8 cellular contexts compared by ENCODE assay signal in genomic region chr6:16421462-16421960, GRCh38.
DNase-seq lines count a peak whose midpoint lies in the region; ATAC-seq, FAIRE-seq and TF ChIP-seq lines count a peak whose summit lies in the region.

No MANE protein-coding gene starts in this region.

- H4K20me1 ChIP-seq in hepatocyte (ENCODE audit: insufficient read depth, poor library complexity, severe bottlenecking), result no peaks in the 10 kb centered on the region

- H3K36me3 Mint-ChIP-seq in IgD-negative memory B cell, result peaks cover 4% of the 10 kb centered on the region

- no peaks in the 10 kb centered on the region for H3K9me3 ChIP-seq in hepatocyte (ENCODE audit: low read depth)
- no peaks in the 10 kb centered on the region for H3K9me3 ChIP-seq in heart left ventricle

- H2AFZ ChIP-seq in hepatocyte, result no peak overlapping the region

- no peak for TF ChIP-seq POLR2A in GM12891 (IDR thresholded peaks at IDR 0.05; ENCODE audit: low read depth, low read length)
- no peak for TF ChIP-seq POLR2A in heart left ventricle (IDR thresholded peaks at IDR 0.05)

- peak overlapping the region; percentile 96 to 100 (median 99) for H3K27ac Mint-ChIP-seq in IgD-negative memory B cell

- H3K27me3 ChIP-seq in hepatocyte (no peaks in the 10 kb centered on the region), heart left ventricle (no peaks in the 10 kb centered on the region)

- peak overlapping the region; percentile 76 to 88 (median 85) for H3K4me3 Mint-ChIP-seq in IgD-negative memory B cell

- 80% methylated on average over 6 of the region's 6 CpGs for WGBS in hepatocyte (ENCODE audit: low lambda C conversion rate, missing lambda C conversion rate)
- 79 to 88% (median 85%) methylated on average over 6 of the region's 6 CpGs for WGBS in heart left ventricle, 4 donors

- H3K4me2 ChIP-seq in hepatocyte, result peak overlapping the region; percentile 46

- H3K36me3 ChIP-seq in hepatocyte (replicated peaks; ENCODE audit: insufficient read depth, low read depth) (no peaks in the 10 kb centered on the region), heart left ventricle (no peaks in the 10 kb centered on the region)

- ATAC-seq in GM21515 (IDR thresholded peaks at IDR 0.05; ENCODE audit: unreplicated experiment) (peak; percentile 17), heart left ventricle (no peak), HG02970 (IDR thresholded peaks at IDR 0.05; ENCODE audit: low FRiP score, unreplicated experiment) (no peak)

- no peaks in the 10 kb centered on the region for H3K9me3 Mint-ChIP-seq in IgD-negative memory B cell

- DNase-seq in GM12891 (ENCODE audit: insufficient read length, low spot score), result no peak
- no peak for DNase-seq in hepatocyte (ENCODE audit: low spot score)
- DNase-seq in NCI-H1092 (lab: John Stamatoyannopoulos, UW), result no peak
- DNase-seq in NCI-H748 (lab: John Stamatoyannopoulos, UW; ENCODE audit: unreplicated experiment), result no peak
- DNase-seq in heart left ventricle, result no peak

- no peaks in the 10 kb centered on the region for H3K79me2 ChIP-seq in hepatocyte

- no peaks in the 10 kb centered on the region for H3K9me2 ChIP-seq in hepatocyte (replicated peaks; ENCODE audit: insufficient read depth)

- peaks cover 28 to 49% (median 37%) of the 10 kb centered on the region in 3 donors for H3K4me1 Mint-ChIP-seq in IgD-negative memory B cell

- H3K27ac ChIP-seq in hepatocyte, result peak overlapping the region; percentile 76
- peak overlapping the region in 5 of 12 donors; percentile 2 to 69 (median 43) for H3K27ac ChIP-seq in heart left ventricle

- peaks cover 2% of the 10 kb centered on the region for H3K27me3 Mint-ChIP-seq in IgD-negative memory B cell

- intact Hi-C loops in heart left ventricle (cut with DNase I), result no loop called here

- peak; percentile 91 for FAIRE-seq in GM12891 (lab: Jason Lieb, UNC)

- no peak for TF ChIP-seq CTCF in hepatocyte (IDR thresholded peaks at IDR 0.05; ENCODE audit: poor library complexity)
- TF ChIP-seq CTCF in heart left ventricle (IDR thresholded peaks at IDR 0.05), result no peak

- H3K4me1 ChIP-seq in hepatocyte (ENCODE audit: insufficient read depth), result peaks cover 12% of the 10 kb centered on the region
- H3K4me1 ChIP-seq in heart left ventricle, result peaks cover 0 to 27% (median 13%) of the 10 kb centered on the region in 12 donors

- H3K4me3 ChIP-seq in hepatocyte (no peak overlapping the region), heart left ventricle (peak overlapping the region in 3 of 12 donors; percentile 1 to 28 (median 5))

TF ChIP-seq in GM12891, 5 proteins besides CTCF, POLR2A, EP300 and RAD21:
- TF ChIP-seq POU2F2 (IDR thresholded peaks at IDR 0.05; ENCODE audit: low read depth, low read length), result peak; percentile 85
- no peak for TF ChIP-seq TAF1 (IDR thresholded peaks at IDR 0.05; ENCODE audit: low read depth, low read length)
- no peak for TF ChIP-seq PAX5 (IDR thresholded peaks at IDR 0.05; ENCODE audit: insufficient read depth, low read length, severe bottlenecking)
- TF ChIP-seq POLR2AphosphoS5 (IDR thresholded peaks at IDR 0.05; ENCODE audit: low read depth, low read length), result 0 out of 2 replicates have a peak, but pooled peaks have one; percentile 35
